ENCODE assay signal across 27 cellular contexts in the genomic region with DNA sequence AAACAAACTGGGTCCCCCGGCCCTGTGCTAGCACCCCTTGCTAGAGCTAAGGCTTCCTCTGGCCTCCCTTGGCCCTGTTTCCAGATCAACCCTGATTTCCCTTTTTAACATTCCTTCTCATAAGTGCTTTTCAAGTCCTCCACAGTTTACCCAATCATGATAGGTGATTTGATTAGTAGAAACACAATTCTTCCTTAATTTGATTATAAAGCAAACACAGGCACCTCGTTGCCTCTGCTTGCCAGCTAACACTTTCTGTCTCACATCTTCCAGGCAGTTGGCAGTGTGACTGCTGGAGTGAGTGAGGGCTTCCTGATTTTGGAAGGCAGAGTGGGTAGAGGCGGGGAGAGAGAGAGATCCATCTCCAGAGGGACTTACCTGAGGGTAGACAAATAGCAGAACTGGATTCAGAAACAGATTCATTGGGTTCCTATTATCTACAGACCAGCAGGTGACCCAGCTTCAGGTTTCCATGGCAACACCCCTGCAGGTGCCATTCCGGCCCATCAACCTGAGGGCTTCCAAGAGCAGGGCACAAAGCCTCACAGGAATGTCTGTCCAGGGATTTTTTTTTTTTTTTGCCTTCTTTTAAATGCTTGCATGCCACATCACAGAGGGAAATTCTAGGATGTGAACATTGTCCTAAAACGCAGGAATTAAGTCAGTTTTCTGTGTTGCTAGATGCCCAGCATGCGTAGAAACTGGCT.
DNase-seq lines count a peak whose midpoint lies in the region.
"Had no signal": no experiment of that assay in that cellular context is flagged by ENCODE, and none has a peak within 500 bp of the region (broad histone marks: within the 10 kb centered on the region; RNA-seq: fewer than 3 reads in every experiment).

No MANE protein-coding gene starts in this region.

- H3K4me3 ChIP-seq in CD4-positive, alpha-beta memory T cell (ENCODE audit: low read length in 2 of 2): no peak overlapping the region
- no peak overlapping the region for H3K4me3 ChIP-seq in iPS DF 6.9 (ENCODE audit: low read length)
- H3K4me3 ChIP-seq: BLaER1 treated with 17β-estradiol and CSF1 and Interleukin-3, amounts not matched to agents 10 nM and 100 nM; left ventricle myocardium inferior; prostate gland; sigmoid colon; suprapubic skin; upper lobe of right lung had no signal

- peaks cover 11 to 18% (median 15%) of the 10 kb centered on the region in 4 donors for H3K4me1 Mint-ChIP-seq in CD4-positive, alpha-beta memory T cell

- in situ Hi-C loops in G401 (cut with HindIII; ENCODE audit: low sequenced_read_pairs): no loop called here

- no peak overlapping the region for H3K27ac ChIP-seq in CD4-positive, alpha-beta memory T cell (ENCODE audit: low read depth, low read length)
- H3K27ac ChIP-seq in iPS DF 6.9 (ENCODE audit: low read length): no peak overlapping the region
- H3K27ac ChIP-seq: BLaER1 treated with 17β-estradiol and CSF1 and Interleukin-3, amounts not matched to agents 10 nM and 100 nM; left ventricle myocardium inferior; prostate gland; sigmoid colon; suprapubic skin; upper lobe of right lung had no signal

- H3K27me3 ChIP-seq in CD4-positive, alpha-beta memory T cell (ENCODE audit: insufficient read depth, low read length): no peaks in the 10 kb centered on the region
- no peaks in the 10 kb centered on the region for H3K27me3 ChIP-seq in iPS DF 6.9 (ENCODE audit: control insufficient read depth, insufficient read depth, low read length)
- H3K27me3 ChIP-seq: BLaER1 treated with 17β-estradiol and CSF1 and Interleukin-3, amounts not matched to agents 10 nM and 100 nM; sigmoid colon; suprapubic skin; upper lobe of right lung had no signal

- peak overlapping the region in 4 of 7 donors; percentile 29 to 75 (median 61) for H3K27ac Mint-ChIP-seq in CD4-positive, alpha-beta memory T cell
- H3K27ac Mint-ChIP-seq: activated B cell treated with CpG ODN at 0.5 μM for 24 hours; activated naive CD4-positive, alpha-beta T cell treated with anti-CD3 and anti-CD28 coated beads, Interleukin-2, amount 10 ng/mL, durations not matched to agents 7 days and 5 days; activated T-helper 1 cell treated with anti-CD3 and anti-CD28 coated beads, Interleukin-12 subunit alpha, Interleukin-12 subunit beta, Interleukin-2, Interleukin-4 antibody, amounts not matched to agents 30 ng/mL and 10 ng/mL and 1 ng/mL, durations not matched to agents 14 hours and 24 hours and 36 hours had no signal

- peaks cover 0 to 2% (median 0%) of the 10 kb centered on the region in 8 donors for H3K9me3 Mint-ChIP-seq in CD4-positive, alpha-beta memory T cell
- H3K9me3 Mint-ChIP-seq: activated B cell treated with CpG ODN at 0.5 μM for 24 hours; activated naive CD4-positive, alpha-beta T cell treated with anti-CD3 and anti-CD28 coated beads, Interleukin-2, amount 10 ng/mL, durations not matched to agents 7 days and 5 days; brain; stimulated activated effector memory CD8-positive, alpha-beta T cell treated with anti-CD3 and anti-CD28 coated beads, Interleukin-12 subunit alpha, Interleukin-12 subunit beta, amount 100 ng/mL, for 72 hours had no signal

- no peak overlapping the region for H3K4me3 Mint-ChIP-seq in CD4-positive, alpha-beta memory T cell
- H3K4me3 Mint-ChIP-seq: activated B cell treated with CpG ODN at 0.5 μM for 24 hours; activated naive CD4-positive, alpha-beta T cell treated with anti-CD3 and anti-CD28 coated beads, Interleukin-2, amount 10 ng/mL, durations not matched to agents 7 days and 5 days; activated T-helper 1 cell treated with anti-CD3 and anti-CD28 coated beads, Interleukin-12 subunit alpha, Interleukin-12 subunit beta, Interleukin-2, Interleukin-4 antibody, amounts not matched to agents 30 ng/mL and 10 ng/mL and 1 ng/mL, durations not matched to agents 14 hours and 24 hours and 36 hours; brain; stimulated activated effector memory CD8-positive, alpha-beta T cell treated with anti-CD3 and anti-CD28 coated beads, Interleukin-12 subunit alpha, Interleukin-12 subunit beta, amount 100 ng/mL, for 72 hours had no signal

- DNase-seq in CD4-positive, alpha-beta memory T cell: no peak
- peak; percentile 47 for DNase-seq in G401 (ENCODE audit: low spot score)
- DNase-seq in SK-N-DZ (ENCODE audit: low spot score): peak; percentile 61
- DNase-seq in iPS DF 6.9 (ENCODE audit: low read depth, low spot score): peak; percentile 37
- DNase-seq in ureter (ENCODE audit: low spot score): no peak
- DNase-seq in SKM-1 treated with dmso at 0.1 percent for 144 hours (lab: John Stamatoyannopoulos, UW; ENCODE audit: unreplicated experiment): no peak
- no peak for DNase-seq in activated CD4-positive, alpha-beta T cell treated with anti-CD3 and anti-CD28 coated beads for 4 hours
- no peak for DNase-seq in germinal center (ENCODE audit: low spot score)
- DNase-seq: activated B cell treated with CpG ODN at 0.5 μM for 24 hours; activated naive CD4-positive, alpha-beta T cell treated with anti-CD3 and anti-CD28 coated beads, Interleukin-2, amount 10 ng/mL, durations not matched to agents 7 days and 5 days; Calu3; EL; KBM-7; left ventricle myocardium inferior; NCI-H1105; NCI-H2171; NCI-H510A; SHP77; sigmoid colon; stimulated activated CD4-positive, alpha-beta T cell treated with anti-CD3 and anti-CD28 coated beads, Interleukin-4, amount 100 ng/mL, for 24 hours; upper lobe of right lung had no signal

- POLR2A ChIA-PET in CD4-positive, alpha-beta memory T cell (lab: Charles Lee; ENCODE audit: partially characterized antibody): no interaction called here

- H3K36me3 Mint-ChIP-seq in CD4-positive, alpha-beta memory T cell: peaks cover 71 to 74% of the 10 kb centered on the region in 2 donors

- no peaks in the 10 kb centered on the region for H3K9me3 ChIP-seq in CD4-positive, alpha-beta memory T cell (ENCODE audit: control insufficient read depth in 1 of 2, low read length in 2 of 2)
- no peaks in the 10 kb centered on the region for H3K9me3 ChIP-seq in iPS DF 6.9 (ENCODE audit: control insufficient read depth, insufficient read depth, low read length)
- H3K9me3 ChIP-seq: BLaER1 treated with 17β-estradiol and CSF1 and Interleukin-3, amounts not matched to agents 10 nM and 100 nM; left ventricle myocardium inferior; prostate gland; sigmoid colon; suprapubic skin; upper lobe of right lung had no signal

- no peaks in the 10 kb centered on the region for H3K36me3 ChIP-seq in CD4-positive, alpha-beta memory T cell (ENCODE audit: insufficient read depth, low read length)
- no peaks in the 10 kb centered on the region for H3K36me3 ChIP-seq in iPS DF 6.9 (ENCODE audit: control insufficient read depth, insufficient read depth, low read length)
- H3K36me3 ChIP-seq: left ventricle myocardium inferior, prostate gland, sigmoid colon, suprapubic skin, upper lobe of right lung had no signal

- CTCF ChIA-PET in CD4-positive, alpha-beta memory T cell (lab: Charles Lee; ENCODE audit: partially characterized antibody): interaction anchor here (1.4 kb wide), 1 partner anchor 29 kb away, joined by 3 read pairs; no protein-coding TSS in a partner anchor

- intact Hi-C loops in CD4-positive, alpha-beta memory T cell (cut with micrococcal nuclease): no loop called here

- H3K4me1 ChIP-seq in CD4-positive, alpha-beta memory T cell (ENCODE audit: insufficient read depth, low read length): peaks cover 14% of the 10 kb centered on the region
- peaks cover 2% of the 10 kb centered on the region; the same call in 1 of the 2 replicates for H3K4me1 ChIP-seq in iPS DF 6.9 (ENCODE audit: control insufficient read depth, insufficient read depth, low read length)
- H3K4me1 ChIP-seq: left ventricle myocardium inferior, prostate gland, suprapubic skin, upper lobe of right lung had no signal

- WGBS in iPS DF 6.9 (ENCODE audit: insufficient coverage, insufficient read length): no CpG with 5 or more reads among the region's 6 CpGs

- no peaks in the 10 kb centered on the region for H3K27me3 Mint-ChIP-seq in CD4-positive, alpha-beta memory T cell
- H3K27me3 Mint-ChIP-seq: activated B cell treated with CpG ODN at 0.5 μM for 24 hours; activated naive CD4-positive, alpha-beta T cell treated with anti-CD3 and anti-CD28 coated beads, Interleukin-2, amount 10 ng/mL, durations not matched to agents 7 days and 5 days; brain had no signal

Comparison
In these comparisons a context has a peak if more than half of its experiments do, and no peak if none do; other contexts are left out.
1. DNase-seq: peak in G401 (single experiment), SK-N-DZ (single experiment) and iPS DF 6.9 (single experiment); none in CD4-positive, alpha-beta memory T cell (0 of 5), ureter (single experiment), SKM-1 treated with dmso at 0.1 percent for 144 hours (single experiment), activated CD4-positive, alpha-beta T cell treated with anti-CD3 and anti-CD28 coated beads for 4 hours (0 of 2) and germinal center (single experiment).